18 cellular contexts compared by ENCODE assay signal in genomic region chr16:987846-988245, GRCh38. TPM values are rescaled to one million over a fixed set of nuclear protein-coding genes. Genes with fewer than 3 reads are reported as not detected.
"Had no signal": no experiment of that assay in that cellular context is flagged by ENCODE, and none has a peak within 500 bp of the region (broad histone marks: within the 10 kb centered on the region; RNA-seq: fewer than 3 reads in every experiment).

No MANE protein-coding gene starts in this region.

- H2AFZ ChIP-seq: neural progenitor cell had no signal

- H3K9ac ChIP-seq: neural progenitor cell had no signal

- H3K27me3 ChIP-seq: pancreas, SJCRH30 had no signal

- ATAC-seq: activated T-helper 17 cell treated with anti-CD3 and anti-CD28 coated beads, Interleukin-2, amount 50 U/mL, for 72 hours; left lobe of liver; pancreas; stimulated activated effector memory CD8-positive, alpha-beta T cell treated with anti-CD3 and anti-CD28 coated beads, Interleukin-12 subunit alpha, Interleukin-12 subunit beta, amount 100 ng/mL, for 72 hours had no signal

- H3K4me3 ChIP-seq: coronary artery, esophagus squamous epithelium, heart right ventricle, neural progenitor cell, pancreas, SJCRH30, transverse colon had no signal

- H3K4me2 ChIP-seq: neural progenitor cell had no signal

- H3K9me3 ChIP-seq: esophagus squamous epithelium, heart right ventricle, pancreas, SJCRH30, transverse colon had no signal

- H3K36me3 ChIP-seq: esophagus squamous epithelium, heart right ventricle, neural progenitor cell, pancreas, transverse colon had no signal

- H3K4me1 ChIP-seq: pancreas, transverse colon had no signal

- DNase-seq: activated CD4-positive, CD25-positive, alpha-beta regulatory T cell treated with anti-CD3 and anti-CD28 coated beads, Interleukin-2, amount 50 U/mL, for 72 hours; activated naive CD4-positive, alpha-beta T cell treated with Interleukin-2 at 50 U/mL for 16 hours; effector CD8-positive, alpha-beta T cell; esophagus squamous epithelium; heart right ventricle; naive B cell; pancreas; T-helper 9 cell; transverse colon had no signal

- H3K27ac ChIP-seq: esophagus squamous epithelium, heart right ventricle, neural progenitor cell, pancreas, SJCRH30, transverse colon had no signal

- FAIRE-seq: endothelial cell of umbilical vein, keratinocyte, pancreas had no signal

RNA-seq across cellular contexts. Expression of gene SOX8, which starts 6.3 kb away (rescaled TPM):
- total RNA-seq: fibroblast of villous mesenchyme, left lobe of liver had no signal
